In genomic region chr7:50687575-50688261, GRCh38 we compare ENCODE assay signal across 1 cellular context.
TF ChIP-seq lines count a peak whose summit lies in the region.

No MANE protein-coding gene starts in this region.

TF ChIP-seq in GM23338, 12 proteins besides CTCF, POLR2A, EP300 and RAD21 (continued from another document):
- no peak for TF ChIP-seq ZNF462 (CRISPR knock-in tag; IDR thresholded peaks at IDR 0.05)
- TF ChIP-seq ETS1 (IDR thresholded peaks at IDR 0.05): no peak
- no peak for TF ChIP-seq STAT1 (IDR thresholded peaks at IDR 0.05; ENCODE audit: unreplicated experiment)
- TF ChIP-seq CREB1 (CRISPR knock-in tag; IDR thresholded peaks at IDR 0.05; ENCODE audit: low read depth): no peak
